ENCODE assay signal across 13 cellular contexts in the genomic region with DNA sequence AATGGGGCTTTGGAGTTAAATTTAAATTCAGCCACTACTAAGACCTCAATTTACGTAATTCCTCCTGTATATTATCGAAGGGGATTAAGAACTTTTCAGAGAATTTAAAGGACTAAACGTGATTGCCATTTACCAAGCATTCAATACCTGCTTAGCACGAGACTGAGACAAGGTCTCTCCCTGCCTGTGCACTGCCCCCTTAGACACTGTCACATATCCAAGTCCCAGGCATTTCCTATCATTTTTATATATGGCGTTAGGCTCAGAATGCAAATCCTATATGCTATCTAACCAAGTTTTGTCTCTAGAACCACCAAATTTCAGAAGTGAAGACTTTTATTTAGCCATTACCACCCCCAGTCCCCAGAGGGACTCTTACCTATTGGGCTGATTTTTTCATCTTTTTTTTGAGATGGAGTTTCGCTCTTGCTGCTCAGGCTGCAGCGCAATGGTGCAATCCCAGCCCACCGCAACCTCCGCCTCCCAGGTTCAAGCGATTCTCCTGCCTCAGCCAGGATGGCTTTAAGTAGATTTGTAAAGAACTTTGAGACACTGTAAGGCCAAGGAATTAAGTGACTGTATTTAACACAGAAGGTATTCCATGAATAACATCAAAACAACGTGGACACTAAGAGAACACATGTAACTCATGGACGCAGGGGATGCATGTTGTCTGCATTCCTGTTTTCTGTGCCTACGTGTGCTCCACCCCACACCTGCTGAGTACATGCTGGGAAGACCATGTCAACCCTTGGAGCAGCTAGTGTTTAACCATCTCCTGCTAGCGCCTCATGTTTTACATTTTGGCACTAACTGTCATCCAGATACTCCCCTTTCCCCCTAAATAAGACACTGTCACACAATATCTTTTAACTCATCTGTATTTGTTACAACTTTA. TPM values are rescaled to one million over a fixed set of nuclear protein-coding genes. Genes with fewer than 3 reads are reported as not detected.
A peak's percentile ranks its signal among the peaks of the same experiment; 100 is the strongest.
DNase-seq lines count a peak whose midpoint lies in the region; ATAC-seq and TF ChIP-seq lines count a peak whose summit lies in the region.
"Had no signal": no experiment of that assay in that cellular context is flagged by ENCODE, and none has a peak within 500 bp of the region (broad histone marks: within the 10 kb centered on the region; RNA-seq: fewer than 3 reads in every experiment).

No MANE protein-coding gene starts in this region.

- no peak for DNase-seq in stimulated activated naive CD8-positive, alpha-beta T cell treated with anti-CD3 and anti-CD28 coated beads, Interleukin-15, Interleukin-2, amounts not matched to agents 100 U/mL and 50 U/mL, for 24 hours
- DNase-seq in SK-N-MC (ENCODE audit: low read depth, low spot score): no peak
- no peak for DNase-seq in endodermal cell
- no peak for DNase-seq in NCI-H1694 (lab: John Stamatoyannopoulos, UW)
- DNase-seq: left ventricle myocardium inferior; mucosa of descending colon; NCI-H1417 treated with DMSO at 0.1 percent for 48 hours; stimulated activated CD4-positive, alpha-beta T cell treated with anti-CD3 and anti-CD28 coated beads, Interleukin-4, amount 100 ng/mL, for 24 hours had no signal

- H3K27me3 Mint-ChIP-seq in stimulated activated naive CD8-positive, alpha-beta T cell treated with anti-CD3 and anti-CD28 coated beads, Interleukin-15, Interleukin-2, amounts not matched to agents 100 ng/mL and 50 ng/mL, for 24 hours: no peaks in the 10 kb centered on the region
- H3K27me3 Mint-ChIP-seq in endodermal cell (ENCODE audit: insufficient read depth): no peaks in the 10 kb centered on the region

- H3K9ac ChIP-seq in SK-N-MC (ENCODE audit: insufficient read length) (no peak overlapping the region), endodermal cell (ENCODE audit: extremely low read depth, low read length, poor library complexity, severe bottlenecking) (no peak overlapping the region)

- H3K36me3 ChIP-seq in SK-N-MC (ENCODE audit: insufficient read depth, low read length): peaks cover 71% of the 10 kb centered on the region
- peaks cover 72% of the 10 kb centered on the region for H3K36me3 ChIP-seq in endodermal cell (ENCODE audit: control insufficient read depth, insufficient read depth, low read length)

- H3K9me3 Mint-ChIP-seq in stimulated activated naive CD8-positive, alpha-beta T cell treated with anti-CD3 and anti-CD28 coated beads, Interleukin-15, Interleukin-2, amounts not matched to agents 100 ng/mL and 50 ng/mL, for 24 hours: no peaks in the 10 kb centered on the region
- H3K9me3 Mint-ChIP-seq in endodermal cell: no peaks in the 10 kb centered on the region

- H3K4me1 ChIP-seq in endodermal cell (ENCODE audit: control insufficient read depth, insufficient read depth, low read length): no peaks in the 10 kb centered on the region

- no peak for ATAC-seq in stimulated activated naive CD8-positive, alpha-beta T cell treated with anti-CD3 and anti-CD28 coated beads, Interleukin-15, Interleukin-2, amounts not matched to agents 100 U/mL and 50 U/mL, for 24 hours
- ATAC-seq in HG03135 (IDR thresholded peaks at IDR 0.05; ENCODE audit: unreplicated experiment) (no peak), GM19035 (IDR thresholded peaks at IDR 0.05; ENCODE audit: unreplicated experiment) (no peak)
- ATAC-seq: mucosa of descending colon had no signal

- H3K4me3 ChIP-seq in SK-N-MC: no peak overlapping the region
- H3K4me3 ChIP-seq in endodermal cell (ENCODE audit: low read length): peak overlapping the region; percentile 96
- H3K4me3 ChIP-seq: esophagus muscularis mucosa, left ventricle myocardium inferior, mucosa of descending colon, suprapubic skin had no signal

- WGBS in endodermal cell (ENCODE audit: insufficient coverage in 1 of 2, insufficient read length in 1 of 2), 2 experiments: 93 to 97% methylated on average over 12 to 14 of the region's 14 CpGs

- H3K4me1 Mint-ChIP-seq in stimulated activated naive CD8-positive, alpha-beta T cell treated with anti-CD3 and anti-CD28 coated beads, Interleukin-15, Interleukin-2, amounts not matched to agents 100 ng/mL and 50 ng/mL, for 24 hours (ENCODE audit: low read depth): peaks cover 54% of the 10 kb centered on the region
- peaks cover 27% of the 10 kb centered on the region for H3K4me1 Mint-ChIP-seq in endodermal cell

- peak overlapping the region; percentile 52 for H3K27ac Mint-ChIP-seq in stimulated activated naive CD8-positive, alpha-beta T cell treated with anti-CD3 and anti-CD28 coated beads, Interleukin-15, Interleukin-2, amounts not matched to agents 100 ng/mL and 50 ng/mL, for 24 hours
- peak overlapping the region; percentile 17 for H3K27ac Mint-ChIP-seq in endodermal cell

- H3K36me3 Mint-ChIP-seq in stimulated activated naive CD8-positive, alpha-beta T cell treated with anti-CD3 and anti-CD28 coated beads, Interleukin-15, Interleukin-2, amounts not matched to agents 100 ng/mL and 50 ng/mL, for 24 hours (ENCODE audit: low read depth): peaks cover 75% of the 10 kb centered on the region
- peaks cover 86% of the 10 kb centered on the region for H3K36me3 Mint-ChIP-seq in endodermal cell (ENCODE audit: low read depth)

- no peaks in the 10 kb centered on the region for H3K27me3 ChIP-seq in endodermal cell (ENCODE audit: control insufficient read depth, insufficient read depth, low read length, poor library complexity, severe bottlenecking)
- H3K27me3 ChIP-seq: esophagus muscularis mucosa, suprapubic skin had no signal

- no peak overlapping the region for H3K4me3 Mint-ChIP-seq in stimulated activated naive CD8-positive, alpha-beta T cell treated with anti-CD3 and anti-CD28 coated beads, Interleukin-15, Interleukin-2, amounts not matched to agents 100 ng/mL and 50 ng/mL, for 24 hours
- H3K4me3 Mint-ChIP-seq in endodermal cell: no peak overlapping the region

- H3K9me3 ChIP-seq in SK-N-MC (ENCODE audit: low read depth, low read length) (no peaks in the 10 kb centered on the region), endodermal cell (ENCODE audit: control insufficient read depth, low read length) (no peaks in the 10 kb centered on the region)
- H3K9me3 ChIP-seq: esophagus muscularis mucosa, left ventricle myocardium inferior, mucosa of descending colon, suprapubic skin had no signal

- no peak for TF ChIP-seq CTCF in endodermal cell (conservative IDR thresholded peaks at IDR 0.05)

- H3K27ac ChIP-seq in SK-N-MC (peak overlapping the region; percentile 74), endodermal cell (ENCODE audit: low read depth, low read length) (no peak overlapping the region)
- H3K27ac ChIP-seq: esophagus muscularis mucosa, left ventricle myocardium inferior, suprapubic skin had no signal

RNA-seq across cellular contexts. Expression of a gene that starts 6.4 kb away (rescaled TPM):
- 100 to 1,000 TPM; 696 to 821 TPM for total RNA-seq in endodermal cell
- 830 TPM for polyA plus RNA-seq in endodermal cell (2013, experiment 1 of 2)
- polyA plus RNA-seq in endodermal cell (2013, experiment 2 of 2): 855 TPM

RNA-seq across cellular contexts. Expression of a gene that starts 59.3 kb away (rescaled TPM):
- total RNA-seq in endodermal cell: 10 to 100 TPM; 33.8 to 37.6 TPM
- 18.5 TPM for polyA plus RNA-seq in endodermal cell (2013, experiment 1 of 2)
- 15.9 TPM for polyA plus RNA-seq in endodermal cell (2013, experiment 2 of 2)
